Comparison of ENCODE assay signal across 28 cellular contexts in genomic region chr3:31050296-31050695, GRCh38.
"Had no signal": no experiment of that assay in that cellular context is flagged by ENCODE, and none has a peak within 500 bp of the region (broad histone marks: within the 10 kb centered on the region; RNA-seq: fewer than 3 reads in every experiment).

No MANE protein-coding gene starts in this region.

- DNase-seq: activated CD4-positive, alpha-beta T cell treated with anti-CD3 and anti-CD28 coated beads, Interleukin-2, amount 50 U/mL, for 1 hour; activated CD8-positive, alpha-beta memory T cell treated with anti-CD3 and anti-CD28 coated beads, Interleukin-2, amount 50 U/mL, for 48 hours; activated effector memory CD4-positive, alpha-beta T cell treated with Interleukin-2 at 50 U/mL for 16 hours; activated naive CD4-positive, alpha-beta T cell treated with Interleukin-2 at 50 U/mL for 16 hours; activated T-cell treated with anti-CD3 and anti-CD28 coated beads, Interleukin-2, amount 50 U/mL, for 24 hours; amygdala; caudate nucleus; cortex of kidney; effector memory CD8-positive, alpha-beta T cell; erythroblast; gastrocnemius medialis; glutamatergic neuron; left lung; lower lobe of right lung; mesenchymal stem cell; naive thymus-derived CD8-positive, alpha-beta T cell; right cardiac atrium; stimulated activated CD4-positive, alpha-beta T cell treated with anti-CD3 and anti-CD28 coated beads, Interleukin-2, amount 100 ng/mL, for 48 hours; substantia nigra; SW 1271; T-helper 17 cell; T1000; uterus; WERI-Rb-1 had no signal

- ATAC-seq: activated CD4-positive, CD25-positive, alpha-beta regulatory T cell treated with anti-CD3 and anti-CD28 coated beads, Interleukin-2, amount 50 U/mL, for 24 hours; effector memory CD8-positive, alpha-beta T cell; gastrocnemius medialis; left lung; lower lobe of right lung; naive thymus-derived CD8-positive, alpha-beta T cell; right cardiac atrium; T-helper 17 cell had no signal

- H3K4me1 Mint-ChIP-seq: neural progenitor cell, T-helper 17 cell had no signal

- H3K27ac Mint-ChIP-seq: activated T-cell treated with anti-CD3 and anti-CD28 coated beads, Interleukin-2, amount 50 U/mL, for 24 hours; effector memory CD8-positive, alpha-beta T cell; naive thymus-derived CD8-positive, alpha-beta T cell; neural progenitor cell; stimulated activated naive CD8-positive, alpha-beta T cell treated with anti-CD3 and anti-CD28 coated beads, Interleukin-15, Interleukin-2, amounts not matched to agents 100 ng/mL and 50 ng/mL, for 24 hours; T-helper 17 cell; type B pancreatic cell had no signal

- H3K27me3 Mint-ChIP-seq: activated T-cell treated with anti-CD3 and anti-CD28 coated beads, Interleukin-2, amount 50 U/mL, for 24 hours; stimulated activated naive CD8-positive, alpha-beta T cell treated with anti-CD3 and anti-CD28 coated beads, Interleukin-15, Interleukin-2, amounts not matched to agents 100 ng/mL and 50 ng/mL, for 24 hours; T-helper 17 cell; type B pancreatic cell had no signal

- H3K36me3 Mint-ChIP-seq: neural progenitor cell, type B pancreatic cell had no signal

- H3K4me3 Mint-ChIP-seq: activated T-cell treated with anti-CD3 and anti-CD28 coated beads, Interleukin-2, amount 50 U/mL, for 24 hours; effector memory CD8-positive, alpha-beta T cell; naive thymus-derived CD8-positive, alpha-beta T cell; neural progenitor cell; stimulated activated naive CD8-positive, alpha-beta T cell treated with anti-CD3 and anti-CD28 coated beads, Interleukin-15, Interleukin-2, amounts not matched to agents 100 ng/mL and 50 ng/mL, for 24 hours; T-helper 17 cell; type B pancreatic cell had no signal
